In genomic region chr2:19356545-19357382, GRCh38 we compare ENCODE assay signal across 8 cellular contexts. TPM values are rescaled to one million over a fixed set of nuclear protein-coding genes. Genes with fewer than 3 reads are reported as not detected.
DNase-seq lines count a peak whose midpoint lies in the region; ATAC-seq and TF ChIP-seq lines count a peak whose summit lies in the region.

No MANE protein-coding gene starts in this region.

- H3K27ac Mint-ChIP-seq in CD8-positive, alpha-beta T cell: no peak overlapping the region
- H3K27ac Mint-ChIP-seq in progenitor cell of endocrine pancreas: peak overlapping the region; percentile 17

- H3K4me1 Mint-ChIP-seq in CD8-positive, alpha-beta T cell (ENCODE audit: low read depth): peaks cover 48% of the 10 kb centered on the region
- peaks cover 13% of the 10 kb centered on the region for H3K4me1 Mint-ChIP-seq in progenitor cell of endocrine pancreas (ENCODE audit: low read depth)

- intact Hi-C loops in CD8-positive, alpha-beta T cell (cut with DNase I, micrococcal nuclease): loop anchor here (10.0 kb wide), 1 partner anchor 118 kb away; no protein-coding TSS in a partner anchor
- intact Hi-C loops in Panc1 (cut with micrococcal nuclease; ENCODE audit: unreplicated experiment) (loop anchor here (5.0 kb wide), 1 partner anchor 506 kb away; no protein-coding TSS in a partner anchor), mucosa of descending colon (cut with DNase I, micrococcal nuclease) (loop anchor here in 1 of 2 donors (10.0 kb wide), 2 partner anchors 372 to 842 kb away; no protein-coding TSS in a partner anchor)

- peaks cover 50% of the 10 kb centered on the region for H3K4me1 ChIP-seq in CD8-positive, alpha-beta T cell (ENCODE audit: insufficient read depth, low read length)
- H3K4me1 ChIP-seq in Panc1 (ENCODE audit: control insufficient read depth, insufficient read depth, low read length): peaks cover 6% of the 10 kb centered on the region; the same call in 1 of the 2 replicates
- peaks cover 6% of the 10 kb centered on the region for H3K4me1 ChIP-seq in mucosa of descending colon (ENCODE audit: low read depth)

- in situ Hi-C loops in Panc1 (cut with HindIII; ENCODE audit: low pct_unique_long_range_greater_than_20kb, low sequenced_read_pairs): no loop called here

- no peak for DNase-seq in CD8-positive, alpha-beta T cell
- DNase-seq in Panc1 (ENCODE audit: low read depth, low spot score) (no peak), fibroblast of mammary gland (ENCODE audit: low read depth) (no peak), progenitor cell of endocrine pancreas (ENCODE audit: low spot score, unreplicated experiment) (no peak), mucosa of descending colon (no peak), Kasumi-1 (lab: John Stamatoyannopoulos, UW) (no peak)

- BruUV-seq in Panc1 (replicated peaks; lab: Mats Ljungman, UMichigan): no TSS peak

- no peaks in the 10 kb centered on the region for H3K36me3 ChIP-seq in CD8-positive, alpha-beta T cell (ENCODE audit: insufficient read depth, low read length)
- H3K36me3 ChIP-seq in Panc1 (ENCODE audit: control insufficient read depth, insufficient read depth, low read length) (no peaks in the 10 kb centered on the region), mucosa of descending colon (ENCODE audit: low read depth) (no peaks in the 10 kb centered on the region)

- no peaks in the 10 kb centered on the region for H3K9me3 ChIP-seq in CD8-positive, alpha-beta T cell (ENCODE audit: low read length)
- H3K9me3 ChIP-seq in Panc1 (ENCODE audit: control insufficient read depth, insufficient read depth, low read depth, low read length): no peaks in the 10 kb centered on the region
- no peaks in the 10 kb centered on the region for H3K9me3 ChIP-seq in mucosa of descending colon

- ATAC-seq in CD8-positive, alpha-beta T cell: no peak
- no peak for ATAC-seq in Panc1
- ATAC-seq in mucosa of descending colon: no peak
- ATAC-seq in HG02885 (IDR thresholded peaks at IDR 0.05; ENCODE audit: poor library complexity, unreplicated experiment): no peak
- ATAC-seq in GM19023 (IDR thresholded peaks at IDR 0.05; ENCODE audit: unreplicated experiment): no peak

- no peak overlapping the region for H3K27ac ChIP-seq in CD8-positive, alpha-beta T cell (ENCODE audit: low read depth, low read length)
- no peak overlapping the region for H3K27ac ChIP-seq in Panc1 (ENCODE audit: low read length)

- no peak overlapping the region for H3K4me3 ChIP-seq in CD8-positive, alpha-beta T cell (ENCODE audit: low read depth, low read length)
- H3K4me3 ChIP-seq in Panc1 (ENCODE audit: low read depth in 2 of 2, low read length in 2 of 2): peak overlapping the region; percentile 66 to 79; a peak in 3 of 4 replicates
- peak overlapping the region; percentile 91 for H3K4me3 ChIP-seq in fibroblast of mammary gland (ENCODE audit: control insufficient read depth, low read depth, low read length)
- H3K4me3 ChIP-seq in mucosa of descending colon: no peak overlapping the region

- H3K4me3 Mint-ChIP-seq in CD8-positive, alpha-beta T cell: peak overlapping the region; percentile 46
- peak overlapping the region; percentile 85 for H3K4me3 Mint-ChIP-seq in progenitor cell of endocrine pancreas (ENCODE audit: low read depth)

- CTCF ChIA-PET in CD8-positive, alpha-beta T cell (lab: Charles Lee): no interaction called here
- CTCF ChIA-PET in Panc1 (lab: Charles Lee): no interaction called here

- H3K27me3 Mint-ChIP-seq in CD8-positive, alpha-beta T cell (ENCODE audit: low read depth): peaks cover 84% of the 10 kb centered on the region
- H3K27me3 Mint-ChIP-seq in progenitor cell of endocrine pancreas: peaks cover 75% of the 10 kb centered on the region

- POLR2A ChIA-PET in CD8-positive, alpha-beta T cell (lab: Charles Lee): no interaction called here
- POLR2A ChIA-PET in Panc1 (lab: Charles Lee): no interaction called here

- H3K27me3 ChIP-seq in CD8-positive, alpha-beta T cell (ENCODE audit: insufficient read depth, low read length): peaks cover 87% of the 10 kb centered on the region
- H3K27me3 ChIP-seq in Panc1 (ENCODE audit: control insufficient read depth, insufficient read depth, low read length): peaks cover 10% of the 10 kb centered on the region

- no peaks in the 10 kb centered on the region for H3K9me3 Mint-ChIP-seq in CD8-positive, alpha-beta T cell
- H3K9me3 Mint-ChIP-seq in progenitor cell of endocrine pancreas (ENCODE audit: low read depth): no peaks in the 10 kb centered on the region

- no peak for TF ChIP-seq CTCF in CD8-positive, alpha-beta T cell (IDR thresholded peaks at IDR 0.05)
- TF ChIP-seq CTCF in Panc1 (IDR thresholded peaks at IDR 0.05) (no peak), fibroblast of mammary gland (conservative IDR thresholded peaks at IDR 0.05; ENCODE audit: control insufficient read depth, insufficient read depth, low read depth, low read length) (no peak), progenitor cell of endocrine pancreas (IDR thresholded peaks at IDR 0.05; ENCODE audit: unreplicated experiment) (no peak), mucosa of descending colon (IDR thresholded peaks at IDR 0.05) (no peak)

- peaks cover 2% of the 10 kb centered on the region for H3K36me3 Mint-ChIP-seq in CD8-positive, alpha-beta T cell
- H3K36me3 Mint-ChIP-seq in progenitor cell of endocrine pancreas (ENCODE audit: insufficient read depth): peaks cover 15% of the 10 kb centered on the region

RNA-seq across cellular contexts. Expression of gene OSR1, which starts 1.7 kb away (rescaled TPM):
- not detected for total RNA-seq in CD8-positive, alpha-beta T cell
- 4.4 TPM for total RNA-seq in Panc1 (2021; ENCODE audit: unreplicated experiment)
- 5.1 TPM for polyA plus RNA-seq in Panc1 (2012; ENCODE audit: insufficient read length)
- total RNA-seq in progenitor cell of endocrine pancreas: 10.3 and 10.7 TPM in 2 replicates
- 10 to 100 TPM in 1 of 3 donors, 1 to 10 TPM in 1, under 1 TPM in 1; 0.69 to 15.8 (median 8.1) TPM for total RNA-seq in mucosa of descending colon

Comparison
In these comparisons a context has a peak if more than half of its experiments do, and no peak if none do; other contexts are left out.
1. H3K4me3 ChIP-seq: peak in Panc1 (2 of 2) and fibroblast of mammary gland (single experiment); none in CD8-positive, alpha-beta T cell (single experiment) and mucosa of descending colon (single experiment).